ENCODE assay signal across 20 cellular contexts in genomic region chr13:31775148-31775547, GRCh38. TPM values are rescaled to one million over a fixed set of nuclear protein-coding genes. Genes with fewer than 3 reads are reported as not detected.
DNase-seq lines count a peak whose midpoint lies in the region; ATAC-seq, FAIRE-seq and TF ChIP-seq lines count a peak whose summit lies in the region.
"Had no signal": no experiment of that assay in that cellular context is flagged by ENCODE, and none has a peak within 500 bp of the region (broad histone marks: within the 10 kb centered on the region; RNA-seq: fewer than 3 reads in every experiment).

No MANE protein-coding gene starts in this region.

- WGBS in thyroid gland, 2 donors: 97 to 98% methylated on average over 2 of the region's 2 CpGs
- WGBS in esophagus muscularis mucosa: 100% methylated on average over 2 of the region's 2 CpGs

- peaks cover 0 to 19% (median 13%) of the 10 kb centered on the region in 10 experiments; a peak in 17 of 20 replicates for H3K4me1 ChIP-seq in BLaER1 treated with 17β-estradiol and CSF1 and Interleukin-3, amounts not matched to agents 10 nM and 100 nM
- H3K4me1 ChIP-seq in adipocyte (ENCODE audit: control insufficient read depth, insufficient read depth, low read length): peaks cover 32% of the 10 kb centered on the region
- H3K4me1 ChIP-seq in thyroid gland: peaks cover 7 to 18% of the 10 kb centered on the region in 2 donors
- no peaks in the 10 kb centered on the region for H3K4me1 ChIP-seq in esophagus muscularis mucosa
- H3K4me1 ChIP-seq: SJCRH30 had no signal

- no peaks in the 10 kb centered on the region for H3K36me3 Mint-ChIP-seq in activated T-cell treated with anti-CD3 and anti-CD28 coated beads, Interleukin-2, amount 50 U/mL, for 72 hours (ENCODE audit: insufficient read depth in 2 of 2)
- H3K36me3 Mint-ChIP-seq: CD8-positive, alpha-beta T cell; IgD-negative memory B cell had no signal

- H3K4me3 Mint-ChIP-seq in activated T-cell treated with anti-CD3 and anti-CD28 coated beads, Interleukin-2, amount 50 U/mL, for 72 hours: no peak overlapping the region
- H3K4me3 Mint-ChIP-seq: CD8-positive, alpha-beta T cell; IgD-negative memory B cell had no signal

- no peak for TF ChIP-seq POLR2A in thyroid gland (IDR thresholded peaks at IDR 0.05)
- TF ChIP-seq POLR2A in GM12892 (IDR thresholded peaks at IDR 0.05; ENCODE audit: low read depth, low read length): no peak
- TF ChIP-seq POLR2A in esophagus muscularis mucosa (IDR thresholded peaks at IDR 0.05; ENCODE audit: low read depth): no peak

- TF ChIP-seq CTCF in fibroblast of the aortic adventitia (IDR thresholded peaks at IDR 0.05; ENCODE audit: insufficient read depth, low read length) (no peak), thyroid gland (IDR thresholded peaks at IDR 0.05) (no peak), esophagus muscularis mucosa (IDR thresholded peaks at IDR 0.05) (no peak)

- no peak overlapping the region for H3K9ac ChIP-seq in BLaER1 treated with 17β-estradiol and CSF1 and Interleukin-3, amounts not matched to agents 10 nM and 100 nM
- H3K9ac ChIP-seq in adipocyte (ENCODE audit: low read length): peak overlapping the region; percentile 32

- intact Hi-C loops in thyroid gland (cut with DNase I) (no loop called here), esophagus muscularis mucosa (cut with DNase I) (no loop called here)

- H3K4me3 ChIP-seq in BLaER1 treated with 17β-estradiol and CSF1 and Interleukin-3, amounts not matched to agents 10 nM and 100 nM: no peak overlapping the region
- H3K4me3 ChIP-seq in adipocyte (ENCODE audit: low read length) (no peak overlapping the region), fibroblast of the aortic adventitia (ENCODE audit: low read depth, low read length) (no peak overlapping the region), thyroid gland (replicated peaks in 1 of 3) (no peak overlapping the region), esophagus muscularis mucosa (no peak overlapping the region)
- H3K4me3 ChIP-seq: SJCRH30 had no signal

- FAIRE-seq in GM12892 (lab: Jason Lieb, UNC): no peak
- FAIRE-seq: G401.6 had no signal

- no peaks in the 10 kb centered on the region for H3K9me3 Mint-ChIP-seq in activated T-cell treated with anti-CD3 and anti-CD28 coated beads, Interleukin-2, amount 50 U/mL, for 72 hours
- H3K9me3 Mint-ChIP-seq: CD8-positive, alpha-beta T cell; IgD-negative memory B cell had no signal

- no peak for ATAC-seq in activated T-cell treated with anti-CD3 and anti-CD28 coated beads, Interleukin-2, amount 50 U/mL, for 72 hours (replicated peaks in 1 of 2)
- ATAC-seq: CD8-positive, alpha-beta T cell; Panc1 had no signal

- no peaks in the 10 kb centered on the region for H3K27me3 Mint-ChIP-seq in activated T-cell treated with anti-CD3 and anti-CD28 coated beads, Interleukin-2, amount 50 U/mL, for 72 hours (ENCODE audit: low read depth)

- no peaks in the 10 kb centered on the region for H3K27me3 ChIP-seq in BLaER1 treated with 17β-estradiol and CSF1 and Interleukin-3, amounts not matched to agents 10 nM and 100 nM
- no peaks in the 10 kb centered on the region for H3K27me3 ChIP-seq in adipocyte (replicated peaks; ENCODE audit: control insufficient read depth, insufficient read depth, low read length)
- no peaks in the 10 kb centered on the region for H3K27me3 ChIP-seq in thyroid gland
- no peaks in the 10 kb centered on the region for H3K27me3 ChIP-seq in esophagus muscularis mucosa
- H3K27me3 ChIP-seq: SJCRH30 had no signal

- H3K9me3 ChIP-seq in BLaER1 treated with 17β-estradiol and CSF1 and Interleukin-3, amounts not matched to agents 10 nM and 100 nM (replicated peaks in 1 of 11): no peaks in the 10 kb centered on the region
- no peaks in the 10 kb centered on the region for H3K9me3 ChIP-seq in adipocyte (ENCODE audit: control insufficient read depth, low read length)
- no peaks in the 10 kb centered on the region for H3K9me3 ChIP-seq in thyroid gland
- H3K9me3 ChIP-seq in esophagus muscularis mucosa: no peaks in the 10 kb centered on the region
- H3K9me3 ChIP-seq: SJCRH30 had no signal

- no peaks in the 10 kb centered on the region for H4K20me1 ChIP-seq in BLaER1 treated with 17β-estradiol and CSF1 and Interleukin-3, amounts not matched to agents 10 nM and 100 nM

- peak overlapping the region in 8 of 11 experiments; percentile 20 to 67 (median 50); a peak in 9 of 22 replicates for H3K4me2 ChIP-seq in BLaER1 treated with 17β-estradiol and CSF1 and Interleukin-3, amounts not matched to agents 10 nM and 100 nM

- no peaks in the 10 kb centered on the region for H3K36me3 ChIP-seq in BLaER1 treated with 17β-estradiol and CSF1 and Interleukin-3, amounts not matched to agents 10 nM and 100 nM
- H3K36me3 ChIP-seq in adipocyte (ENCODE audit: control insufficient read depth, insufficient read depth, low read length, severe bottlenecking): no peaks in the 10 kb centered on the region
- no peaks in the 10 kb centered on the region for H3K36me3 ChIP-seq in thyroid gland
- no peaks in the 10 kb centered on the region for H3K36me3 ChIP-seq in esophagus muscularis mucosa
- H3K36me3 ChIP-seq: SJCRH30 had no signal

- no peaks in the 10 kb centered on the region for H3K4me1 Mint-ChIP-seq in activated T-cell treated with anti-CD3 and anti-CD28 coated beads, Interleukin-2, amount 50 U/mL, for 72 hours (ENCODE audit: low read depth)

- DNase-seq in adipocyte (ENCODE audit: low read depth) (no peak), fibroblast of the aortic adventitia (ENCODE audit: low read depth) (peak; percentile 78), thyroid gland (no peak), GM12892 (ENCODE audit: insufficient read length) (no peak), esophagus muscularis mucosa (ENCODE audit: extremely low spot score) (no peak)
- DNase-seq in activated T-cell treated with anti-CD3 and anti-CD28 coated beads, Interleukin-2, amount 50 U/mL, for 72 hours: no peak
- DNase-seq: CD8-positive, alpha-beta T cell; DMS153; H7; NCI-H1694; NCI-H2081; NCI-H2171 treated with DMSO at 0.1 percent for 48 hours; NCI-H524 treated with DMSO at 0.1 percent for 48 hours; NCI-H82; SJCRH30 had no signal

- no peak overlapping the region for H3K27ac Mint-ChIP-seq in activated T-cell treated with anti-CD3 and anti-CD28 coated beads, Interleukin-2, amount 50 U/mL, for 72 hours
- H3K27ac Mint-ChIP-seq: CD8-positive, alpha-beta T cell; IgD-negative memory B cell had no signal

- no peak for TF ChIP-seq EP300 in esophagus muscularis mucosa (IDR thresholded peaks at IDR 0.05)

- no peak overlapping the region for H3K27ac ChIP-seq in BLaER1 treated with 17β-estradiol and CSF1 and Interleukin-3, amounts not matched to agents 10 nM and 100 nM
- H3K27ac ChIP-seq in thyroid gland (peak overlapping the region in 2 of 3 donors; percentile 10 to 72), esophagus muscularis mucosa (replicated peaks in 1 of 4) (peak overlapping the region in 1 of 4 donors; percentile 14)
- H3K27ac ChIP-seq: SJCRH30 had no signal

RNA-seq across cellular contexts. Expression of gene RXFP2, which starts 35.8 kb away (rescaled TPM):
- total RNA-seq in fibroblast of the aortic adventitia (ENCODE audit: low replicate concordance) (not detected in 2 replicates), thyroid gland (under 1 TPM in 2 of 4 donors, not detected in 2; 0.24 to 0.67 TPM), esophagus muscularis mucosa (under 1 TPM in 2 of 4 donors, not detected in 2; 0.17 to 0.42 TPM)
- not detected for polyA plus RNA-seq in GM12892 (2012; ENCODE audit: missing spikeins)
- not detected for total RNA-seq in activated T-cell treated with anti-CD3 and anti-CD28 coated beads, Interleukin-2, amount 50 U/mL, for 72 hours
- total RNA-seq: A673; CD8-positive, alpha-beta T cell; H7; SJCRH30 had no signal
- polyA plus RNA-seq: IgD-negative memory B cell had no signal

Comparison
In these comparisons a context has a peak if more than half of its experiments do, and no peak if none do; other contexts are left out.
1. H3K27ac ChIP-seq: peak in thyroid gland (2 of 3); none in BLaER1 treated with 17β-estradiol and CSF1 and Interleukin-3, amounts not matched to agents 10 nM and 100 nM (0 of 11).